ENCODE assay signal across 18 cellular contexts in genomic region chrX:131394384-131394783, GRCh38.
"Had no signal": no experiment of that assay in that cellular context is flagged by ENCODE, and none has a peak within 500 bp of the region (broad histone marks: within the 10 kb centered on the region; RNA-seq: fewer than 3 reads in every experiment).

No MANE protein-coding gene starts in this region.

- H3K9me3 Mint-ChIP-seq: activated CD4-positive, alpha-beta T cell treated with anti-CD3 and anti-CD28 coated beads, Interleukin-2, amount 10 ng/mL, durations not matched to agents 24 days and 14 days; activated naive CD4-positive, alpha-beta T cell treated with anti-CD3 and anti-CD28 coated beads, Interleukin-2, amount 10 ng/mL, durations not matched to agents 7 days and 5 days; activated naive CD8-positive, alpha-beta T cell treated with anti-CD3 and anti-CD28 coated beads, Interleukin-2, amount 50 U/mL, for 24 hours; activated T-cell treated with anti-CD3 and anti-CD28 coated beads, Interleukin-2, amount 50 U/mL, for 4 hours; natural killer cell treated with Interleukin-12 subunit alpha and Interleukin-12 subunit beta and Interleukin-15 and Interleukin-18, amount 100 ng/mL, for 72 hours had no signal

- H3K4me3 ChIP-seq: coronary artery, left lung, upper lobe of right lung had no signal

- H3K27ac ChIP-seq: brain microvascular endothelial cell, coronary artery, left lung, upper lobe of right lung had no signal

- H3K36me3 Mint-ChIP-seq: activated naive CD4-positive, alpha-beta T cell treated with anti-CD3 and anti-CD28 coated beads, Interleukin-2, amount 10 ng/mL, durations not matched to agents 7 days and 5 days; natural killer cell treated with Interleukin-12 subunit alpha and Interleukin-12 subunit beta and Interleukin-15 and Interleukin-18, amount 100 ng/mL, for 72 hours had no signal

- H3K27ac Mint-ChIP-seq: activated B cell treated with CpG ODN at 0.5 μM for 24 hours; activated CD4-positive, alpha-beta T cell treated with anti-CD3 and anti-CD28 coated beads, Interleukin-2, amount 10 ng/mL, durations not matched to agents 24 days and 14 days; activated CD8-positive, alpha-beta T cell treated with anti-CD3 and anti-CD28 coated beads, Interleukin-2, amount 10 ng/mL, durations not matched to agents 7 days and 5 days; activated naive CD4-positive, alpha-beta T cell treated with anti-CD3 and anti-CD28 coated beads, Interleukin-2, amount 10 ng/mL, durations not matched to agents 7 days and 5 days; activated naive CD8-positive, alpha-beta T cell treated with anti-CD3 and anti-CD28 coated beads, Interleukin-2, amount 50 U/mL, for 24 hours; mesothelial cell of epicardium; natural killer cell treated with Interleukin-12 subunit alpha and Interleukin-12 subunit beta and Interleukin-15 and Interleukin-18, amount 100 ng/mL, for 72 hours; stimulated activated naive B cell treated with anti-CD40 and anti-IgM and Interleukin-4, amounts not matched to agents 10 μg/mL and 1 μg/mL and 100 μg/mL, for 72 hours had no signal

- H3K4me1 Mint-ChIP-seq: activated B cell treated with CpG ODN at 0.5 μM for 24 hours; activated CD4-positive, alpha-beta T cell treated with anti-CD3 and anti-CD28 coated beads, Interleukin-2, amount 10 ng/mL, durations not matched to agents 24 days and 14 days; activated naive CD4-positive, alpha-beta T cell treated with anti-CD3 and anti-CD28 coated beads, Interleukin-2, amount 10 ng/mL, durations not matched to agents 7 days and 5 days; activated naive CD8-positive, alpha-beta T cell treated with anti-CD3 and anti-CD28 coated beads, Interleukin-2, amount 50 U/mL, for 24 hours; mesothelial cell of epicardium; stimulated activated naive B cell treated with anti-CD40 and anti-IgM and Interleukin-4, amounts not matched to agents 10 μg/mL and 1 μg/mL and 100 μg/mL, for 72 hours had no signal

- H3K27me3 ChIP-seq: brain microvascular endothelial cell, left lung, upper lobe of right lung had no signal

- DNase-seq: activated B cell treated with CpG ODN at 0.5 μM for 24 hours; activated CD4-positive, alpha-beta T cell treated with anti-CD3 and anti-CD28 coated beads, Interleukin-2, amount 10 ng/mL, durations not matched to agents 24 days and 14 days; activated CD8-positive, alpha-beta T cell treated with anti-CD3 and anti-CD28 coated beads, Interleukin-2, amount 10 ng/mL, durations not matched to agents 7 days and 5 days; activated naive CD4-positive, alpha-beta T cell treated with anti-CD3 and anti-CD28 coated beads, Interleukin-2, amount 10 ng/mL, durations not matched to agents 7 days and 5 days; activated naive CD8-positive, alpha-beta T cell treated with anti-CD3 and anti-CD28 coated beads, Interleukin-2, amount 50 U/mL, for 24 hours; activated T-cell treated with anti-CD3 and anti-CD28 coated beads, Interleukin-2, amount 50 U/mL, for 4 hours; anterior cingulate cortex; brain microvascular endothelial cell; erythroblast; hypothalamus; islet precursor cell; left lung; stimulated activated naive B cell treated with anti-CD40 and anti-IgM and Interleukin-4, amounts not matched to agents 10 μg/mL and 1 μg/mL and 100 μg/mL, for 72 hours; upper lobe of right lung had no signal

- ATAC-seq: activated CD8-positive, alpha-beta T cell treated with anti-CD3 and anti-CD28 coated beads, Interleukin-2, amount 10 ng/mL, durations not matched to agents 7 days and 5 days; activated naive CD8-positive, alpha-beta T cell treated with anti-CD3 and anti-CD28 coated beads, Interleukin-2, amount 50 U/mL, for 24 hours; activated T-cell treated with anti-CD3 and anti-CD28 coated beads, Interleukin-2, amount 50 U/mL, for 4 hours; left lung; natural killer cell treated with Interleukin-12 subunit alpha and Interleukin-12 subunit beta and Interleukin-15 and Interleukin-18, amount 100 ng/mL, for 72 hours; stimulated activated naive B cell treated with anti-CD40 and anti-IgM and Interleukin-4, amounts not matched to agents 10 μg/mL and 1 μg/mL and 100 μg/mL, for 72 hours; upper lobe of right lung had no signal

- H3K4me3 Mint-ChIP-seq: activated B cell treated with CpG ODN at 0.5 μM for 24 hours; activated CD4-positive, alpha-beta T cell treated with anti-CD3 and anti-CD28 coated beads, Interleukin-2, amount 10 ng/mL, durations not matched to agents 24 days and 14 days; activated CD8-positive, alpha-beta T cell treated with anti-CD3 and anti-CD28 coated beads, Interleukin-2, amount 10 ng/mL, durations not matched to agents 7 days and 5 days; activated naive CD4-positive, alpha-beta T cell treated with anti-CD3 and anti-CD28 coated beads, Interleukin-2, amount 10 ng/mL, durations not matched to agents 7 days and 5 days; activated naive CD8-positive, alpha-beta T cell treated with anti-CD3 and anti-CD28 coated beads, Interleukin-2, amount 50 U/mL, for 24 hours; activated T-cell treated with anti-CD3 and anti-CD28 coated beads, Interleukin-2, amount 50 U/mL, for 4 hours; mesothelial cell of epicardium; natural killer cell treated with Interleukin-12 subunit alpha and Interleukin-12 subunit beta and Interleukin-15 and Interleukin-18, amount 100 ng/mL, for 72 hours; stimulated activated naive B cell treated with anti-CD40 and anti-IgM and Interleukin-4, amounts not matched to agents 10 μg/mL and 1 μg/mL and 100 μg/mL, for 72 hours had no signal

- H3K4me1 ChIP-seq: left lung, upper lobe of right lung had no signal

- H3K36me3 ChIP-seq: brain microvascular endothelial cell, left lung, upper lobe of right lung had no signal

- H3K9me3 ChIP-seq: left lung, upper lobe of right lung had no signal

- H3K27me3 Mint-ChIP-seq: activated B cell treated with CpG ODN at 0.5 μM for 24 hours; activated CD4-positive, alpha-beta T cell treated with anti-CD3 and anti-CD28 coated beads, Interleukin-2, amount 10 ng/mL, durations not matched to agents 24 days and 14 days; activated naive CD4-positive, alpha-beta T cell treated with anti-CD3 and anti-CD28 coated beads, Interleukin-2, amount 10 ng/mL, durations not matched to agents 7 days and 5 days; activated naive CD8-positive, alpha-beta T cell treated with anti-CD3 and anti-CD28 coated beads, Interleukin-2, amount 50 U/mL, for 24 hours had no signal

- FAIRE-seq: frontal cortex had no signal
